Comparison of ENCODE assay signal across 8 cellular contexts in the genomic region with DNA sequence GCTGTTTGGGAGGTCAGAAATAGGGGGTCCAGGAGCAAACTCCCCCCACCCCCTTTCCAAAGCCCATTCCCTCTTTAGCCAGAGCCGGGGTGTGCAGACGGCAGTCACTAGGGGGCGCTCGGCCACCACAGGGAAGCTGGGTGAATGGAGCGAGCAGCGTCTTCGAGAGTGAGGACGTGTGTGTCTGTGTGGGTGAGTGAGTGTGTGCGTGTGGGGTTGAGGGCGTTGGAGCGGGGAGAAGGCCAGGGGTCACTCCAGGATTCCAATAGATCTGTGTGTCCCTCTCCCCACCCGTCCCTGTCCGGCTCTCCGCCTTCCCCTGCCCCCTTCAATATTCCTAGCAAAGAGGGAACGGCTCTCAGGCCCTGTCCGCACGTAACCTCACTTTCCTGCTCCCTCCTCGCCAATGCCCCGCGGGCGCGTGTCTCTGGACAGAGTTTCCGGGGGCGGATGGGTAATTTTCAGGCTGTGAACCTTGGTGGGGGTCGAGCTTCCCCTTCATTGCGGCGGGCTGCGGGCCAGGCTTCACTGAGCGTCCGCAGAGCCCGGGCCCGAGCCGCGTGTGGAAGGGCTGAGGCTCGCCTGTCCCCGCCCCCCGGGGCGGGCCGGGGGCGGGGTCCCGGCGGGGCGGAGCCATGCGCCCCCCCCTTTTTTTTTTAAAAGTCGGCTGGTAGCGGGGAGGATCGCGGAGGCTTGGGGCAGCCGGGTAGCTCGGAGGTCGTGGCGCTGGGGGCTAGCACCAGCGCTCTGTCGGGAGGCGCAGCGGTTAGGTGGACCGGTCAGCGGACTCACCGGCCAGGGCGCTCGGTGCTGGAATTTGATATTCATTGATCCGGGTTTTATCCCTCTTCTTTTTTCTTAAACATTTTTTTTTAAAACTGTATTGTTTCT. TPM values are rescaled to one million over a fixed set of nuclear protein-coding genes. Genes with fewer than 3 reads are reported as not detected.
DNase-seq lines count a peak whose midpoint lies in the region; ATAC-seq and TF ChIP-seq lines count a peak whose summit lies in the region.

TSS of gene VEGFA (plus strand) at position 686 of the 891 bp plus-strand sequence.

- peak within 1 kb of the TSS; percentile 95 for H3K27ac ChIP-seq in right cardiac atrium (ENCODE audit: low read length)

- H3K4me3 ChIP-seq in right cardiac atrium (ENCODE audit: low read length), result peak within 1 kb of the TSS; percentile 64

- H3K27me3 ChIP-seq in right cardiac atrium (ENCODE audit: control insufficient read depth, insufficient read depth), result no peaks in the 10 kb centered on the region

- ATAC-seq in HG02870 (IDR thresholded peaks at IDR 0.05; ENCODE audit: unreplicated experiment), result peak; percentile 44
- peak; percentile 83 to 84 for ATAC-seq in right cardiac atrium
- ATAC-seq in HG03469 (IDR thresholded peaks at IDR 0.05; ENCODE audit: unreplicated experiment), result no peak

- peaks cover 5% of the 10 kb centered on the region for H3K4me1 ChIP-seq in right cardiac atrium (ENCODE audit: control insufficient read depth, insufficient read depth, low read length)

- under 1% methylated on average over 62 of the region's 62 CpGs for whole genome bisulfite sequencing in right cardiac atrium

- peak; percentile 98 for TF ChIP-seq CTCF in GM13976 (IDR thresholded peaks at IDR 0.05; ENCODE audit: borderline replicate concordance, control extremely low read depth, extremely low read depth, insufficient read depth, missing control alignments)

- H3K9me3 ChIP-seq in right cardiac atrium (ENCODE audit: control insufficient read depth, low read length), result no peaks in the 10 kb centered on the region

- intact Hi-C loops in T-helper 2 cell treated with Interferon-gamma antibody and Interleukin-4, amounts not matched to agents 100 ng/mL and 5 ng/mL, for 36 hours (cut with micrococcal nuclease), result loop anchor here (1.0 to 5.0 kb wide), 6 partner anchors 45 to 478 kb away; partner anchors contain the start of genes HSP90AB1, MRPL14 and TMEM63B
- intact Hi-C loops in right cardiac atrium (cut with DNase I), result loop anchor here (2.0 to 5.0 kb wide), 7 partner anchors 68 to 309 kb away; no protein-coding TSS in a partner anchor

- DNase-seq in GM13976 (ENCODE audit: low spot score) (peak; percentile 98), NCI-H1694 (lab: John Stamatoyannopoulos, UW) (peak; percentile 69), anterior cingulate cortex (lab: John Stamatoyannopoulos, UW) (peak; percentile 32 to 93 (median 82)), right cardiac atrium (peak; percentile 91 to 97 (median 96)), renal cortical epithelial cell (ENCODE audit: low read depth) (peak; percentile 90)

- in situ Hi-C loops in GM13976 (cut with MboI; ENCODE audit: low sequenced_read_pairs, unreplicated experiment), result loop anchor here (5.0 to 10.0 kb wide), 2 partner anchors 105 to 298 kb away; no protein-coding TSS in a partner anchor

RNA-seq across cellular contexts. Expression of gene VEGFA, which starts in this region (rescaled TPM):
- total RNA-seq in T-helper 2 cell treated with Interferon-gamma antibody and Interleukin-4, amounts not matched to agents 100 ng/mL and 5 ng/mL, for 36 hours, result 22.4 and 22.8 TPM in 2 replicates
- total RNA-seq in right cardiac atrium (100 to 1,000 TPM; 163 to 296 (median 219) TPM), renal cortical epithelial cell (121 and 249 TPM in 2 replicates)
- polyA plus RNA-seq in right cardiac atrium, result 246 TPM
